ENCODE assay signal across 12 cellular contexts in the genomic region with DNA sequence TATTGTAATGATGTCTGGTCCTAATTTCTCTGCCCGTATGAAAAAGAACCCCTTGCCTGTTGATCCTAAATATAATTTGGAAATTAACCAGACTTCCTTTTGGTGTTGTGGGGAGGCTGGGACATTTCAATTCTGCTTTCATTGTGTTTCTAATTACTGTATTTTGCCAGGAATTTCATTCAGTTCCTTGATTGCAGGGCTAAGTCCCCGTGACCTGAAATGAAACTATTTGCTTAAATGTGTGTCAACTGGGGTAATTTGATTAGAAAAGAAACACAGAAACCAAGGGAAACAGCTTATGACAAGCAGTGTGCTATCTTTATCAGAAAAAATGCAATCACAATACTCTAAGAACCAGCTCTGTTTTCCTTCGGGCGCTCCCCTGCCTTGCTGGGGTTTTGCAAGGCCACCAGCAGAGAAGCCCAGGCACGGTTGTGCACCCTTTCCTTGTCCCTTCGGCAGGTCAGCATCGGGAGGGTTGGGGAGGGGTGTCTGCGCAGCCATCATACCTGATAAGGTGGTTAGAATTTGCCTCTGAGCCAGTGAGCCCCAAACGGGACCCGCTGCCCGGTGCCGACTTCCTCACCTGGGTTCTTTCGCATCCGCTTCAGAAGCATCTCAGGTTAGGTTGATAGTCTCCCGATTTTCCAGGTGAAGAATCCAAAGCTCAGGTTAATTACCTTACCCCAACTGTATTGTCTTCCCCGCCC.
"Had no signal": no experiment of that assay in that cellular context is flagged by ENCODE, and none has a peak within 500 bp of the region (broad histone marks: within the 10 kb centered on the region; RNA-seq: fewer than 3 reads in every experiment).

No MANE protein-coding gene starts in this region.

- H3K27me3 ChIP-seq: breast epithelium, hepatocyte, thyroid gland, uterus had no signal

- H3K4me2 ChIP-seq: hepatocyte had no signal

- H3K9me3 Mint-ChIP-seq: activated naive CD8-positive, alpha-beta T cell treated with anti-CD3 and anti-CD28 coated beads for 36 hours; neural crest cell had no signal

- H3K27me3 Mint-ChIP-seq: activated naive CD8-positive, alpha-beta T cell treated with anti-CD3 and anti-CD28 coated beads for 36 hours had no signal

- H3K4me3 Mint-ChIP-seq: activated naive CD8-positive, alpha-beta T cell treated with anti-CD3 and anti-CD28 coated beads for 36 hours; neural crest cell had no signal

- H3K4me3 ChIP-seq: breast epithelium, hepatocyte, thyroid gland, uterus had no signal

- H2AFZ ChIP-seq: hepatocyte had no signal

- H3K79me2 ChIP-seq: hepatocyte had no signal

- H3K4me1 ChIP-seq: breast epithelium, thyroid gland, uterus had no signal

- H3K9me3 ChIP-seq: breast epithelium, thyroid gland, uterus had no signal

- H3K36me3 ChIP-seq: breast epithelium, uterus had no signal

- H3K27ac ChIP-seq: hepatocyte, thyroid gland, uterus had no signal

- DNase-seq: activated CD4-positive, alpha-beta T cell treated with anti-CD3 and anti-CD28 coated beads, Interleukin-2, amount 50 U/mL, for 1 hour; activated effector memory CD4-positive, alpha-beta T cell treated with anti-CD3 and anti-CD28 coated beads, Interleukin-2, amount 50 U/mL, for 16 hours; activated naive CD8-positive, alpha-beta T cell treated with anti-CD3 and anti-CD28 coated beads for 36 hours; aorta; kidney glomerular epithelial cell; stimulated activated CD4-positive, alpha-beta T cell treated with anti-CD3 and anti-CD28 coated beads, Interleukin-4, amount 100 ng/mL, for 1 hour; stimulated activated CD8-positive, alpha-beta memory T cell treated with anti-CD3 and anti-CD28 coated beads, Interleukin-4, amount 100 ng/mL, for 48 hours; thyroid gland; uterus had no signal
